ENCODE assay signal across 21 cellular contexts in the genomic region with DNA sequence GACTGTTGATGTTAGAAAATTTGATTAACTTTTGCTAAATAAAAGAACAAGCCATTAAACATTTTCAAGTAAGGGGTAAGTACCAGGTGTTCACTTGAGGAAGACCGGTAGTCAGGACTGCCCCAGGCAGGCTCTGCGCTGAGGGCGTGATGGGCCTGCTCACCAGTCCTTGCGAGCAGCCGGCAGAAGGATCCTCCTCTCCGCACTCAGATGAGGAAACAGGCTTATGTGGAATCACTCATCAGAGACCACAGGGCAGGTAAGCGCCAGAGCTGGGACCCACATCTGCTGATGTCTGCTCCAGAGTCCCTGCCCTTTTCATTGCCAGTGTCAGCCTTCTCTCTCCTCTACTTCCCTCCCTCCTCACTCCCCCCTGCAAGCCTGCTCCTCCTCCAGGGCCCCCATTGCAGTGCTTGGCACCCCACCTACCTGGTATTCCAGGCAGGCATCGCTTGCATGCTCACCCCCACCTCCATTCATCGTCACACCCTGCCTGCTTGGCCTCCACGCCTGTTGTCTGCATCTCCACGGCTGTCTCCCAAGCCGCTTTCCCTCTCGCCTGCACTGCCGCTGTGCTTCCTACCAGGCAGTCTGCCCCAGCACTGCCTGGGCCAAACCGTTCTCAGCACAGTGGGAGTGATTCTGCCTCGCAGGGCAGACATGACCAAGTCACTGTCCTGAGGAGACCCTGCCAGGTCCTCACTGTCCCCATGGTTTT.
"Had no signal": no experiment of that assay in that cellular context is flagged by ENCODE, and none has a peak within 500 bp of the region (broad histone marks: within the 10 kb centered on the region; RNA-seq: fewer than 3 reads in every experiment).

No MANE protein-coding gene starts in this region.

- H3K36me3 ChIP-seq: breast epithelium had no signal

- H3K9me3 Mint-ChIP-seq: activated naive CD4-positive, alpha-beta T cell treated with anti-CD3 and anti-CD28 coated beads, Interleukin-2, amount 50 U/mL, for 24 hours; activated T-cell treated with anti-CD3 and anti-CD28 coated beads, Interleukin-2, amount 50 U/mL, for 4 hours; immature natural killer cell; mesothelial cell of epicardium; nephron; stimulated activated naive CD8-positive, alpha-beta T cell treated with anti-CD3 and anti-CD28 coated beads, Interleukin-15, Interleukin-2, amounts not matched to agents 100 ng/mL and 50 ng/mL, for 24 hours; T-cell had no signal

- H3K4me1 ChIP-seq: adrenal gland, breast epithelium, esophagus squamous epithelium, prostate gland, right atrium auricular region, transverse colon had no signal

- H3K4me3 ChIP-seq: adrenal gland, breast epithelium, esophagus squamous epithelium, lung, prostate gland, right atrium auricular region, transverse colon had no signal

- H3K9me3 ChIP-seq: adrenal gland, breast epithelium, esophagus squamous epithelium, prostate gland, right atrium auricular region, transverse colon had no signal

- H3K4me1 Mint-ChIP-seq: activated naive CD4-positive, alpha-beta T cell treated with anti-CD3 and anti-CD28 coated beads, Interleukin-2, amount 50 U/mL, for 24 hours; immature natural killer cell; mesothelial cell of epicardium; T-cell had no signal

- H3K27me3 ChIP-seq: adrenal gland, breast epithelium, esophagus squamous epithelium, right atrium auricular region, transverse colon had no signal

- H3K36me3 Mint-ChIP-seq: immature natural killer cell, T-cell had no signal

- H3K4me3 Mint-ChIP-seq: activated naive CD4-positive, alpha-beta T cell treated with anti-CD3 and anti-CD28 coated beads, Interleukin-2, amount 50 U/mL, for 24 hours; activated T-cell treated with anti-CD3 and anti-CD28 coated beads, Interleukin-2, amount 50 U/mL, for 4 hours; immature natural killer cell; mesothelial cell of epicardium; nephron; stimulated activated naive CD8-positive, alpha-beta T cell treated with anti-CD3 and anti-CD28 coated beads, Interleukin-15, Interleukin-2, amounts not matched to agents 100 ng/mL and 50 ng/mL, for 24 hours; T-cell had no signal

- ATAC-seq: activated T-cell treated with anti-CD3 and anti-CD28 coated beads, Interleukin-2, amount 50 U/mL, for 4 hours; T-cell had no signal

- H3K27ac Mint-ChIP-seq: activated naive CD4-positive, alpha-beta T cell treated with anti-CD3 and anti-CD28 coated beads, Interleukin-2, amount 50 U/mL, for 24 hours; immature natural killer cell; mesothelial cell of epicardium; nephron; stimulated activated naive CD8-positive, alpha-beta T cell treated with anti-CD3 and anti-CD28 coated beads, Interleukin-15, Interleukin-2, amounts not matched to agents 100 ng/mL and 50 ng/mL, for 24 hours; T-cell had no signal

- DNase-seq: activated CD4-positive, alpha-beta T cell treated with anti-CD3 and anti-CD28 coated beads, Interleukin-2, amount 50 U/mL, for 1 hour; activated CD4-positive, CD25-positive, alpha-beta regulatory T cell treated with anti-CD3 and anti-CD28 coated beads, Interleukin-2, amount 50 U/mL, for 72 hours; activated CD8-positive, alpha-beta memory T cell treated with anti-CD3 and anti-CD28 coated beads, Interleukin-2, amount 50 U/mL, for 4 hours; activated T-cell treated with anti-CD3 and anti-CD28 coated beads, Interleukin-2, amount 50 U/mL, for 4 hours; adrenal gland; cerebellar nuclear complex; dermis blood vessel endothelial cell; effector memory CD4-positive, alpha-beta T cell; esophagus squamous epithelium; immature natural killer cell; stimulated activated CD4-positive, alpha-beta T cell treated with anti-CD3 and anti-CD28 coated beads, Interleukin-2, amount 100 ng/mL, for 24 hours; T-cell; transverse colon had no signal

- H3K27ac ChIP-seq: adrenal gland, breast epithelium, esophagus squamous epithelium, prostate gland, right atrium auricular region, transverse colon had no signal
